ENCODE assay signal across 11 cellular contexts in genomic region chr5:127586371-127586770, GRCh38.
DNase-seq lines count a peak whose midpoint lies in the region; ATAC-seq and TF ChIP-seq lines count a peak whose summit lies in the region.
"Had no signal": no experiment of that assay in that cellular context is flagged by ENCODE, and none has a peak within 500 bp of the region (broad histone marks: within the 10 kb centered on the region; RNA-seq: fewer than 3 reads in every experiment).

No MANE protein-coding gene starts in this region.

- DNase-seq in cerebellar cortex (ENCODE audit: low spot score) (peak; percentile 12), dorsolateral prefrontal cortex (no peak)
- no peak for DNase-seq in CD4-positive, alpha-beta memory T cell
- DNase-seq in stimulated activated CD4-positive, alpha-beta T cell treated with anti-CD3 and anti-CD28 coated beads, Interleukin-12 subunit alpha, Interleukin-12 subunit beta, amount 100 ng/mL, for 4 hours = no peak
- DNase-seq in activated CD4-positive, alpha-beta T cell treated with anti-CD3 and anti-CD28 coated beads, Interleukin-2, amount 50 U/mL, for 48 hours = no peak
- DNase-seq: DND-41, NCI-H345, nephron progenitor cell had no signal

- ATAC-seq in GM18498 (IDR thresholded peaks at IDR 0.05; ENCODE audit: unreplicated experiment) (peak; percentile 76), GM19467 (IDR thresholded peaks at IDR 0.05; ENCODE audit: unreplicated experiment) (peak; percentile 63), HG03060 (IDR thresholded peaks at IDR 0.05; ENCODE audit: low read depth, unreplicated experiment) (peak; percentile 72)

- H3K27me3 ChIP-seq in dorsolateral prefrontal cortex = no peaks in the 10 kb centered on the region
- no peaks in the 10 kb centered on the region for H3K27me3 ChIP-seq in CD4-positive, alpha-beta memory T cell (ENCODE audit: insufficient read depth, low read length)

- CTCF ChIA-PET in CD4-positive, alpha-beta memory T cell (lab: Charles Lee; ENCODE audit: partially characterized antibody) = no interaction called here

- H3K27me3 Mint-ChIP-seq in CD4-positive, alpha-beta memory T cell = peaks cover 1 to 6% of the 10 kb centered on the region in 2 donors

- intact Hi-C loops in dorsolateral prefrontal cortex (cut with DNase I) = no loop called here
- intact Hi-C loops in CD4-positive, alpha-beta memory T cell (cut with micrococcal nuclease) = no loop called here

- H3K36me3 ChIP-seq in CD4-positive, alpha-beta memory T cell (ENCODE audit: insufficient read depth, low read length) = no peaks in the 10 kb centered on the region

- no peak overlapping the region for H3K27ac ChIP-seq in dorsolateral prefrontal cortex
- H3K27ac ChIP-seq in CD4-positive, alpha-beta memory T cell (ENCODE audit: low read depth, low read length) = no peak overlapping the region

- POLR2A ChIA-PET in CD4-positive, alpha-beta memory T cell (lab: Charles Lee; ENCODE audit: partially characterized antibody) = no interaction called here

- no peak overlapping the region for H3K27ac Mint-ChIP-seq in CD4-positive, alpha-beta memory T cell
- H3K27ac Mint-ChIP-seq: nephron progenitor cell had no signal

- H3K9me3 Mint-ChIP-seq in CD4-positive, alpha-beta memory T cell = no peaks in the 10 kb centered on the region

- H3K4me1 ChIP-seq in CD4-positive, alpha-beta memory T cell (ENCODE audit: insufficient read depth, low read length) = no peaks in the 10 kb centered on the region

- H3K4me1 Mint-ChIP-seq in CD4-positive, alpha-beta memory T cell = peaks cover 0 to 6% (median 5%) of the 10 kb centered on the region in 4 donors

- no peak overlapping the region for H3K4me3 Mint-ChIP-seq in CD4-positive, alpha-beta memory T cell
- H3K4me3 Mint-ChIP-seq: nephron progenitor cell had no signal

- no peaks in the 10 kb centered on the region for H3K9me3 ChIP-seq in CD4-positive, alpha-beta memory T cell (ENCODE audit: control insufficient read depth in 1 of 2, low read length in 2 of 2)

- TF ChIP-seq CTCF in dorsolateral prefrontal cortex (IDR thresholded peaks at IDR 0.05 in 54 of 56, conservative IDR thresholded peaks at IDR 0.05 in 2 of 56; ENCODE audit: low read depth in 1 of 56, partially characterized antibody in 56 of 56) = no peak

- no peaks in the 10 kb centered on the region for H3K36me3 Mint-ChIP-seq in CD4-positive, alpha-beta memory T cell

- no peak overlapping the region for H3K4me3 ChIP-seq in dorsolateral prefrontal cortex
- no peak overlapping the region for H3K4me3 ChIP-seq in CD4-positive, alpha-beta memory T cell (ENCODE audit: low read length in 2 of 2)
